ENCODE assay signal across 20 cellular contexts in genomic region chr5:39479537-39479936, GRCh38. TPM values are rescaled to one million over a fixed set of nuclear protein-coding genes. Genes with fewer than 3 reads are reported as not detected.
DNase-seq lines count a peak whose midpoint lies in the region; ATAC-seq and TF ChIP-seq lines count a peak whose summit lies in the region.
"Had no signal": no experiment of that assay in that cellular context is flagged by ENCODE, and none has a peak within 500 bp of the region (broad histone marks: within the 10 kb centered on the region; RNA-seq: fewer than 3 reads in every experiment).

No MANE protein-coding gene starts in this region.

- H3K23ac ChIP-seq in IMR-90 (ENCODE audit: low read depth, low read length): no peak overlapping the region

- no peak for TF ChIP-seq CTCF in IMR-90 (conservative IDR thresholded peaks at IDR 0.05; ENCODE audit: low read depth, low read length)
- no peak for TF ChIP-seq CTCF in colonic mucosa (IDR thresholded peaks at IDR 0.05)
- TF ChIP-seq CTCF in mucosa of descending colon (IDR thresholded peaks at IDR 0.05): no peak
- no peak for TF ChIP-seq CTCF in mesothelial cell of epicardium (IDR thresholded peaks at IDR 0.05; ENCODE audit: unreplicated experiment)

- H2AK9ac ChIP-seq in IMR-90 (replicated peaks; ENCODE audit: low read depth, low read length, poor library complexity): no peak overlapping the region

- no peak overlapping the region for H3K27ac Mint-ChIP-seq in mesothelial cell of epicardium
- H3K27ac Mint-ChIP-seq: CD4-positive, CD25-positive, alpha-beta regulatory T cell; CD8-positive, alpha-beta memory T cell had no signal

- CTCF ChIA-PET in IMR-90 (lab: Yijun Ruan, JAX): no interaction called here

- H3K27ac ChIP-seq in IMR-90 (ENCODE audit: insufficient read depth, low read length) (no peak overlapping the region), colonic mucosa (no peak overlapping the region)

- H3K9me1 ChIP-seq in IMR-90 (ENCODE audit: insufficient read depth, low read length): peaks cover 6% of the 10 kb centered on the region

- no peak overlapping the region for H2AK5ac ChIP-seq in IMR-90 (ENCODE audit: low read depth, low read length)

- H2BK120ac ChIP-seq in IMR-90 (ENCODE audit: low read depth, low read length): no peak overlapping the region

- no peak overlapping the region for H3K4me3 ChIP-seq in IMR-90 (ENCODE audit: insufficient read depth, low read depth, low read length)
- no peak overlapping the region for H3K4me3 ChIP-seq in colonic mucosa
- H3K4me3 ChIP-seq in mucosa of descending colon: no peak overlapping the region
- H3K4me3 ChIP-seq: GM12878, GM23338 had no signal

- peak overlapping the region; percentile 18; the same call in 1 of the 2 replicates for H3K18ac ChIP-seq in IMR-90 (ENCODE audit: low read depth, low read length)

- H3K9ac ChIP-seq in IMR-90 (ENCODE audit: low read depth, low read length) (no peak overlapping the region), colonic mucosa (ENCODE audit: low read depth in 2 of 2, low read length in 2 of 2) (no peak overlapping the region)

- H2BK15ac ChIP-seq in IMR-90 (ENCODE audit: low read depth, low read length): no peak overlapping the region

- DNase-seq in IMR-90 (no peak), colonic mucosa (peak; percentile 45), mucosa of descending colon (peak in 1 of 3 donors; percentile 61), mesothelial cell of epicardium (ENCODE audit: low spot score in 2 of 2, unreplicated experiment in 2 of 2) (no peak), NCI-H1092 treated with DMSO at 0.1 percent for 48 hours (lab: John Stamatoyannopoulos, UW) (no peak), T-helper 9 cell (no peak)
- DNase-seq: BE2C; C1 segment of cervical spinal cord; CD4-positive, CD25-positive, alpha-beta regulatory T cell; CD8-positive, alpha-beta memory T cell; COR-L47; DMS 273 treated with DMSO at 0.1 percent for 48 hours; DMS53; DND-41; EL; HCEC 1CT had no signal

- WGBS in IMR-90 (ENCODE audit: extremely low coverage in 2 of 2, insufficient read length in 1 of 2), 2 experiments: 100% methylated on average over 1 of the region's 6 CpGs; no CpG with 5 or more reads in 1 of the 2 experiments

- no peak overlapping the region for H3K14ac ChIP-seq in IMR-90 (replicated peaks; ENCODE audit: low read depth, low read length)

- H3K27me3 ChIP-seq in IMR-90 (ENCODE audit: control insufficient read depth, insufficient read depth, low read length) (no peaks in the 10 kb centered on the region), colonic mucosa (no peaks in the 10 kb centered on the region)
- H3K27me3 ChIP-seq: BE2C had no signal

- no peak overlapping the region for H3K56ac ChIP-seq in IMR-90 (ENCODE audit: extremely low read depth, insufficient read depth, low read length)

- no peaks in the 10 kb centered on the region; a peak in 1 of 4 replicates for H3K79me1 ChIP-seq in IMR-90 (ENCODE audit: low read depth in 1 of 2, low read length in 2 of 2)

- dilution Hi-C loops in IMR-90 (cut with HindIII; ENCODE audit: low sequenced_read_pairs, unreplicated experiment): no loop called here

- no peak for TF ChIP-seq POLR2A in IMR-90 (IDR thresholded peaks at IDR 0.05; ENCODE audit: low read depth, low read length)

- POLR2A ChIA-PET in IMR-90 (lab: Charles Lee; ENCODE audit: unreplicated experiment): no interaction called here

- H3K36me3 Mint-ChIP-seq in mesothelial cell of epicardium: no peaks in the 10 kb centered on the region
- H3K36me3 Mint-ChIP-seq: CD4-positive, CD25-positive, alpha-beta regulatory T cell; CD8-positive, alpha-beta memory T cell had no signal

- no peak overlapping the region; the same call in 1 of the 2 replicates for H4K5ac ChIP-seq in IMR-90 (ENCODE audit: low read depth, low read length)

- H3K9me3 ChIP-seq in IMR-90 (ENCODE audit: control insufficient read depth, insufficient read depth, low read length): no peaks in the 10 kb centered on the region
- no peaks in the 10 kb centered on the region for H3K9me3 ChIP-seq in colonic mucosa
- no peaks in the 10 kb centered on the region for H3K9me3 ChIP-seq in mucosa of descending colon
- H3K9me3 ChIP-seq: BE2C had no signal

- 0 out of 2 replicates have a peak overlapping the region, but pooled peaks have one; percentile 25 for H2BK20ac ChIP-seq in IMR-90 (ENCODE audit: low read depth, low read length)

- peaks cover 37% of the 10 kb centered on the region for H3K4me1 Mint-ChIP-seq in mesothelial cell of epicardium
- H3K4me1 Mint-ChIP-seq: CD4-positive, CD25-positive, alpha-beta regulatory T cell; CD8-positive, alpha-beta memory T cell had no signal

- no peak for ATAC-seq in IMR-90 (ENCODE audit: low read depth)
- peak; percentile 79 for ATAC-seq in mucosa of descending colon
- ATAC-seq: GM12878, GM23338, HepG2 had no signal

- TF ChIP-seq RAD21 in IMR-90 (IDR thresholded peaks at IDR 0.05; ENCODE audit: low read length): no peak

- H2AFZ ChIP-seq in IMR-90 (replicated peaks; ENCODE audit: low read length, poor library complexity): no peak overlapping the region
- H2AFZ ChIP-seq: GM23338 had no signal

- no peak overlapping the region for H4K91ac ChIP-seq in IMR-90 (ENCODE audit: insufficient read depth, low read depth, low read length)

- in situ Hi-C loops in IMR-90 (cut with MboI; ENCODE audit: low sequenced_read_pairs): no loop called here

- no peaks in the 10 kb centered on the region for H3K27me3 Mint-ChIP-seq in mesothelial cell of epicardium (ENCODE audit: low read depth)

- H4K8ac ChIP-seq in IMR-90 (ENCODE audit: low read depth in 2 of 2, low read length in 2 of 2): no peak overlapping the region

- H2BK5ac ChIP-seq in IMR-90 (ENCODE audit: low read depth, low read length, poor library complexity, severe bottlenecking): no peak overlapping the region

- no peaks in the 10 kb centered on the region for H3K9me3 Mint-ChIP-seq in mesothelial cell of epicardium
- H3K9me3 Mint-ChIP-seq: CD4-positive, CD25-positive, alpha-beta regulatory T cell; CD8-positive, alpha-beta memory T cell; GM23338 had no signal

- no TSS peak for BruUV-seq in IMR-90 (replicated peaks; lab: Mats Ljungman, UMichigan)

- H3K4me1 ChIP-seq in IMR-90 (ENCODE audit: control insufficient read depth, insufficient read depth, low read length) (peaks cover 11% of the 10 kb centered on the region), colonic mucosa (no peaks in the 10 kb centered on the region), mucosa of descending colon (ENCODE audit: low read depth) (no peaks in the 10 kb centered on the region)
- H3K4me1 ChIP-seq: BE2C had no signal

- H3K36me3 ChIP-seq in IMR-90 (ENCODE audit: control insufficient read depth, insufficient read depth, low read length) (no peaks in the 10 kb centered on the region), colonic mucosa (no peaks in the 10 kb centered on the region), mucosa of descending colon (ENCODE audit: low read depth) (no peaks in the 10 kb centered on the region)
- H3K36me3 ChIP-seq: BE2C had no signal

- intact Hi-C loops in IMR-90 (cut with micrococcal nuclease) (loop anchor here (2.0 to 5.0 kb wide), 2 partner anchors 21 to 43 kb away; no protein-coding TSS in a partner anchor), colonic mucosa (cut with DNase I) (no loop called here), mucosa of descending colon (cut with DNase I, micrococcal nuclease) (no loop called here)

- no peak overlapping the region for H3K4me2 ChIP-seq in IMR-90 (ENCODE audit: low read depth, low read length)
- H3K4me2 ChIP-seq: GM23338 had no signal

- no peak overlapping the region for H3K4ac ChIP-seq in IMR-90 (ENCODE audit: low read depth, low read length)

- H4K20me1 ChIP-seq in IMR-90 (ENCODE audit: insufficient read depth, low read length): no peaks in the 10 kb centered on the region

- no peak overlapping the region for H3K4me3 Mint-ChIP-seq in mesothelial cell of epicardium
- H3K4me3 Mint-ChIP-seq: CD4-positive, CD25-positive, alpha-beta regulatory T cell; CD8-positive, alpha-beta memory T cell; GM23338 had no signal

TF ChIP-seq in IMR-90, 13 proteins besides CTCF, POLR2A, EP300 and RAD21 (continues in another document):
- no peak for TF ChIP-seq MXI1 (IDR thresholded peaks at IDR 0.05; ENCODE audit: borderline replicate concordance, low read depth, low read length)
- TF ChIP-seq ELK1 (IDR thresholded peaks at IDR 0.05; ENCODE audit: borderline replicate concordance, low read depth, low read length): no peak
- no peak for TF ChIP-seq MAZ (IDR thresholded peaks at IDR 0.05; ENCODE audit: borderline replicate concordance, low read depth, low read length)
- TF ChIP-seq CEBPB (IDR thresholded peaks at IDR 0.05; ENCODE audit: low read depth, low read length): no peak
- no peak for TF ChIP-seq BHLHE40 (IDR thresholded peaks at IDR 0.05; ENCODE audit: low read depth, low read length)
- TF ChIP-seq MAFK (IDR thresholded peaks at IDR 0.05; ENCODE audit: low read depth, low read length): no peak
- no peak for TF ChIP-seq RFX5 (IDR thresholded peaks at IDR 0.05; ENCODE audit: low read depth, low read length)
- TF ChIP-seq SMC3 (IDR thresholded peaks at IDR 0.05; ENCODE audit: low read depth, low read length): no peak
- TF ChIP-seq FOS (IDR thresholded peaks at IDR 0.05; ENCODE audit: low read depth, low read length): no peak
- no peak for TF ChIP-seq NFE2L2 (IDR thresholded peaks at IDR 0.05; ENCODE audit: low read depth, low read length)
- TF ChIP-seq USF2 (IDR thresholded peaks at IDR 0.05; ENCODE audit: low read depth, low read length): no peak

RNA-seq across cellular contexts. Expression of gene DAB2, which starts 54.8 kb away (rescaled TPM):
- total RNA-seq in IMR-90 (2012; rRNA removed): 50.0 and 97.2 TPM in 2 replicates
- 95.9 and 101 TPM in 2 replicates for polyA plus RNA-seq in IMR-90 (2012; rRNA removed)
- 40.6 and 65.1 TPM in 2 replicates for polyA plus RNA-seq in IMR-90 (2012; cell fraction: cytosol; rRNA removed)
- polyA plus RNA-seq in IMR-90 (2012; cell fraction: nucleus; rRNA removed; ENCODE audit: low replicate concordance): 76.6 and 217 TPM in 2 replicates
- total RNA-seq in colonic mucosa: 10 to 100 TPM; 43.7 to 46.4 TPM
- total RNA-seq in mucosa of descending colon: 10 to 100 TPM; 55.7 to 75.1 (median 65.8) TPM
- 58.1 to 64.0 TPM (median 63.6 TPM) in 3 replicates for total RNA-seq in mesothelial cell of epicardium
- total RNA-seq: G401 had no signal
- polyA plus RNA-seq: CD4-positive, CD25-positive, alpha-beta regulatory T cell had no signal
